In genomic region chr10:50503661-50504320, GRCh38 we compare ENCODE assay signal across 1 cellular context.
TF ChIP-seq lines count a peak whose summit lies in the region.

No MANE protein-coding gene starts in this region.

TF ChIP-seq in GM23338, 12 proteins besides CTCF, POLR2A, EP300 and RAD21 (continued from another document):
- TF ChIP-seq ZNF462 (CRISPR knock-in tag; IDR thresholded peaks at IDR 0.05) (no peak), ETS1 (IDR thresholded peaks at IDR 0.05) (no peak), EZH2phosphoT487 (IDR thresholded peaks at IDR 0.05; ENCODE audit: unreplicated experiment) (no peak), POLR2AphosphoS5 (IDR thresholded peaks at IDR 0.05; ENCODE audit: low read depth) (no peak), REST (IDR thresholded peaks at IDR 0.05; ENCODE audit: unreplicated experiment) (no peak), STAT1 (IDR thresholded peaks at IDR 0.05; ENCODE audit: unreplicated experiment) (no peak)
